In genomic region chr21:17491716-17492414, GRCh38 we compare ENCODE assay signal across 8 cellular contexts. TPM values are rescaled to one million over a fixed set of nuclear protein-coding genes. Genes with fewer than 3 reads are reported as not detected.
DNase-seq lines count a peak whose midpoint lies in the region; ATAC-seq and TF ChIP-seq lines count a peak whose summit lies in the region.

No MANE protein-coding gene starts in this region.

- H2BK15ac ChIP-seq in IMR-90 (ENCODE audit: low read depth, low read length) = peak overlapping the region; percentile 68; the same call in 2 of the 3 replicates

- H3K4me2 ChIP-seq in IMR-90 (ENCODE audit: low read depth, low read length) = peak overlapping the region; percentile 65

- TF ChIP-seq POLR2A in IMR-90 (IDR thresholded peaks at IDR 0.05; ENCODE audit: low read depth, low read length) (no peak), adrenal gland (IDR thresholded peaks at IDR 0.05) (no peak)

- H3K27me3 Mint-ChIP-seq in naive thymus-derived CD4-positive, alpha-beta T cell = peaks cover 0 to 30% (median 21%) of the 10 kb centered on the region in 5 donors
- H3K27me3 Mint-ChIP-seq in glutamatergic neuron (ENCODE audit: unreplicated experiment) = peaks cover 1% of the 10 kb centered on the region
- peaks cover 7% of the 10 kb centered on the region for H3K27me3 Mint-ChIP-seq in CD8-positive, alpha-beta T cell (ENCODE audit: low read depth)

- peaks cover 0 to 6% (median 0%) of the 10 kb centered on the region in 5 donors for H3K36me3 Mint-ChIP-seq in naive thymus-derived CD4-positive, alpha-beta T cell
- H3K36me3 Mint-ChIP-seq in glutamatergic neuron (ENCODE audit: unreplicated experiment) = no peaks in the 10 kb centered on the region
- H3K36me3 Mint-ChIP-seq in CD8-positive, alpha-beta T cell = no peaks in the 10 kb centered on the region

- H3K4me3 ChIP-seq in IMR-90 (ENCODE audit: insufficient read depth, low read depth, low read length) (no peak overlapping the region), adrenal gland (no peak overlapping the region)
- H3K4me3 ChIP-seq in naive thymus-derived CD4-positive, alpha-beta T cell (ENCODE audit: low read length) = no peak overlapping the region
- no peak overlapping the region for H3K4me3 ChIP-seq in CD8-positive, alpha-beta T cell (ENCODE audit: low read depth, low read length)

- in situ Hi-C loops in IMR-90 (cut with MboI; ENCODE audit: low sequenced_read_pairs) = no loop called here

- WGBS in IMR-90 (ENCODE audit: extremely low coverage in 2 of 2, insufficient read length in 1 of 2), 2 experiments = no CpG with 5 or more reads among the region's 7 CpGs
- WGBS in adrenal gland, 4 donors = 51 to 60% (median 58%) methylated on average over 7 of the region's 7 CpGs

- H3K4me1 Mint-ChIP-seq in naive thymus-derived CD4-positive, alpha-beta T cell = peaks cover 0 to 19% (median 0%) of the 10 kb centered on the region in 7 donors
- no peaks in the 10 kb centered on the region for H3K4me1 Mint-ChIP-seq in glutamatergic neuron (ENCODE audit: low read depth, unreplicated experiment)
- H3K4me1 Mint-ChIP-seq in CD8-positive, alpha-beta T cell (ENCODE audit: low read depth) = no peaks in the 10 kb centered on the region

- peak overlapping the region; percentile 82 for H2BK120ac ChIP-seq in IMR-90 (ENCODE audit: low read depth, low read length)

- peak overlapping the region; percentile 36 to 58; a peak in 3 of 4 replicates for H4K8ac ChIP-seq in IMR-90 (ENCODE audit: low read depth in 2 of 2, low read length in 2 of 2)

- H4K20me1 ChIP-seq in IMR-90 (ENCODE audit: insufficient read depth, low read length) = 0 out of 2 replicates have a peak, but pooled peaks cover 4% of the 10 kb centered on the region

- peak overlapping the region; percentile 89 for H2BK5ac ChIP-seq in IMR-90 (ENCODE audit: low read depth, low read length, poor library complexity, severe bottlenecking)

- POLR2A ChIA-PET in IMR-90 (lab: Charles Lee; ENCODE audit: unreplicated experiment) = interaction anchor here (0.7 kb wide), 1 partner anchor 50 kb away, joined by 3 read pairs; no protein-coding TSS in a partner anchor
- POLR2A ChIA-PET in naive thymus-derived CD4-positive, alpha-beta T cell (lab: Charles Lee) = no interaction called here
- POLR2A ChIA-PET in CD8-positive, alpha-beta T cell (lab: Charles Lee) = no interaction called here

- peak overlapping the region; percentile 82 for H3K23ac ChIP-seq in IMR-90 (ENCODE audit: low read depth, low read length)

- TF ChIP-seq CTCF in IMR-90 (conservative IDR thresholded peaks at IDR 0.05; ENCODE audit: low read depth, low read length) (no peak), adrenal gland (IDR thresholded peaks at IDR 0.05) (no peak), glutamatergic neuron (IDR thresholded peaks at IDR 0.05; ENCODE audit: partially characterized antibody, unreplicated experiment) (no peak)
- no peak for TF ChIP-seq CTCF in CD8-positive, alpha-beta T cell (IDR thresholded peaks at IDR 0.05)

- H3K79me1 ChIP-seq in IMR-90 (ENCODE audit: low read depth in 1 of 2, low read length in 2 of 2) = no peaks in the 10 kb centered on the region

- H2AFZ ChIP-seq in IMR-90 (replicated peaks; ENCODE audit: low read length, poor library complexity) = no peak overlapping the region

- DNase-seq in ELR (ENCODE audit: low read depth) = peak; percentile 97
- peak; percentile 99 for DNase-seq in IMR-90
- peak in 6 of 7 donors; percentile 26 to 67 (median 54) for DNase-seq in adrenal gland
- DNase-seq in naive thymus-derived CD4-positive, alpha-beta T cell = no peak
- DNase-seq in glutamatergic neuron = no peak
- no peak for DNase-seq in CD8-positive, alpha-beta T cell

- ATAC-seq in IMR-90 (ENCODE audit: low read depth) (peak; percentile 92), HG02588 (IDR thresholded peaks at IDR 0.05; ENCODE audit: unreplicated experiment) (no peak), GM18858 (IDR thresholded peaks at IDR 0.05; ENCODE audit: unreplicated experiment) (no peak)
- peak; percentile 24 for ATAC-seq in naive thymus-derived CD4-positive, alpha-beta T cell
- ATAC-seq in CD8-positive, alpha-beta T cell = no peak

- no peak overlapping the region for H3K4me3 Mint-ChIP-seq in naive thymus-derived CD4-positive, alpha-beta T cell
- no peak overlapping the region for H3K4me3 Mint-ChIP-seq in glutamatergic neuron (ENCODE audit: unreplicated experiment)
- no peak overlapping the region for H3K4me3 Mint-ChIP-seq in CD8-positive, alpha-beta T cell

- H3K18ac ChIP-seq in IMR-90 (ENCODE audit: low read depth, low read length) = peak overlapping the region; percentile 14

- H3K27ac Mint-ChIP-seq in naive thymus-derived CD4-positive, alpha-beta T cell = no peak overlapping the region
- H3K27ac Mint-ChIP-seq in glutamatergic neuron (ENCODE audit: unreplicated experiment) = no peak overlapping the region
- H3K27ac Mint-ChIP-seq in CD8-positive, alpha-beta T cell = no peak overlapping the region

- no TSS peak for BruUV-seq in IMR-90 (replicated peaks; lab: Mats Ljungman, UMichigan)

- peak overlapping the region; percentile 31; the same call in 1 of the 2 replicates for H3K56ac ChIP-seq in IMR-90 (ENCODE audit: extremely low read depth, insufficient read depth, low read length)

- H3K27ac ChIP-seq in IMR-90 (ENCODE audit: insufficient read depth, low read length) (peak overlapping the region; percentile 22), adrenal gland (no peak overlapping the region)
- H3K27ac ChIP-seq in naive thymus-derived CD4-positive, alpha-beta T cell (ENCODE audit: low read depth, low read length) = no peak overlapping the region
- H3K27ac ChIP-seq in CD8-positive, alpha-beta T cell (ENCODE audit: low read depth, low read length) = no peak overlapping the region

- H3K36me3 ChIP-seq in IMR-90 (ENCODE audit: control insufficient read depth, insufficient read depth, low read length) = no peaks in the 10 kb centered on the region
- no peaks in the 10 kb centered on the region for H3K36me3 ChIP-seq in adrenal gland (replicated peaks in 1 of 2)
- no peaks in the 10 kb centered on the region for H3K36me3 ChIP-seq in naive thymus-derived CD4-positive, alpha-beta T cell (ENCODE audit: control insufficient read depth in 2 of 3, insufficient read depth in 3 of 3, low read length in 3 of 3)
- H3K36me3 ChIP-seq in CD8-positive, alpha-beta T cell (ENCODE audit: insufficient read depth, low read length) = no peaks in the 10 kb centered on the region

- H3K9me1 ChIP-seq in IMR-90 (ENCODE audit: insufficient read depth, low read length) = peaks cover 3% of the 10 kb centered on the region; the same call in 1 of the 2 replicates

- peak overlapping the region; percentile 46; the same call in 1 of the 2 replicates for H4K91ac ChIP-seq in IMR-90 (ENCODE audit: insufficient read depth, low read depth, low read length)

- H3K9me3 ChIP-seq in IMR-90 (ENCODE audit: control insufficient read depth, insufficient read depth, low read length) = no peaks in the 10 kb centered on the region
- H3K9me3 ChIP-seq in adrenal gland (replicated peaks in 1 of 3) = no peaks in the 10 kb centered on the region
- H3K9me3 ChIP-seq in naive thymus-derived CD4-positive, alpha-beta T cell (ENCODE audit: control insufficient read depth in 2 of 3, low read length in 3 of 3) = no peaks in the 10 kb centered on the region
- no peaks in the 10 kb centered on the region for H3K9me3 ChIP-seq in CD8-positive, alpha-beta T cell (ENCODE audit: low read length)

- no peak for TF ChIP-seq RAD21 in IMR-90 (IDR thresholded peaks at IDR 0.05; ENCODE audit: low read length)

- no peak overlapping the region for H2AK9ac ChIP-seq in IMR-90 (replicated peaks; ENCODE audit: low read depth, low read length, poor library complexity)

- H2BK20ac ChIP-seq in IMR-90 (ENCODE audit: low read depth, low read length) = peak overlapping the region; percentile 70

- H3K4me1 ChIP-seq in IMR-90 (ENCODE audit: control insufficient read depth, insufficient read depth, low read length) (peaks cover 10% of the 10 kb centered on the region), adrenal gland (replicated peaks in 1 of 2) (peaks cover 0 to 7% of the 10 kb centered on the region in 2 donors)
- no peaks in the 10 kb centered on the region for H3K4me1 ChIP-seq in naive thymus-derived CD4-positive, alpha-beta T cell (ENCODE audit: control insufficient read depth in 2 of 2, insufficient read depth in 2 of 2, low read length in 2 of 2)
- no peaks in the 10 kb centered on the region for H3K4me1 ChIP-seq in CD8-positive, alpha-beta T cell (ENCODE audit: insufficient read depth, low read length)

- dilution Hi-C loops in IMR-90 (cut with HindIII; ENCODE audit: low sequenced_read_pairs, unreplicated experiment) = no loop called here

- H2AK5ac ChIP-seq in IMR-90 (ENCODE audit: low read depth, low read length) = peak overlapping the region; percentile 79

- H3K9me3 Mint-ChIP-seq in naive thymus-derived CD4-positive, alpha-beta T cell = peaks cover 0 to 3% (median 0%) of the 10 kb centered on the region in 11 donors
- peaks cover under 1% of the 10 kb centered on the region for H3K9me3 Mint-ChIP-seq in glutamatergic neuron (ENCODE audit: unreplicated experiment)
- no peaks in the 10 kb centered on the region for H3K9me3 Mint-ChIP-seq in CD8-positive, alpha-beta T cell

- peak overlapping the region; percentile 41 for H4K5ac ChIP-seq in IMR-90 (ENCODE audit: low read depth, low read length)

- no peaks in the 10 kb centered on the region for H3K27me3 ChIP-seq in IMR-90 (ENCODE audit: control insufficient read depth, insufficient read depth, low read length)
- H3K27me3 ChIP-seq in adrenal gland = no peaks in the 10 kb centered on the region
- no peaks in the 10 kb centered on the region for H3K27me3 ChIP-seq in naive thymus-derived CD4-positive, alpha-beta T cell (ENCODE audit: control insufficient read depth in 2 of 2, insufficient read depth in 2 of 2, low read length in 2 of 2)
- H3K27me3 ChIP-seq in CD8-positive, alpha-beta T cell (ENCODE audit: insufficient read depth, low read length) = no peaks in the 10 kb centered on the region

- H3K9ac ChIP-seq in IMR-90 (ENCODE audit: low read depth, low read length) = no peak overlapping the region; the same call in 1 of the 2 replicates

- H3K4ac ChIP-seq in IMR-90 (ENCODE audit: low read depth, low read length) = peak overlapping the region; percentile 59

- CTCF ChIA-PET in IMR-90 (lab: Yijun Ruan, JAX) = no interaction called here
- CTCF ChIA-PET in naive thymus-derived CD4-positive, alpha-beta T cell (lab: Charles Lee) = interaction anchor here (0.5 kb wide), 1 partner anchor 88 kb away, joined by 4 read pairs; no protein-coding TSS in a partner anchor
- CTCF ChIA-PET in CD8-positive, alpha-beta T cell (lab: Charles Lee) = no interaction called here

- intact Hi-C loops in IMR-90 (cut with micrococcal nuclease) = loop anchor here (10.0 kb wide), 1 partner anchor 353 kb away; no protein-coding TSS in a partner anchor
- intact Hi-C loops in adrenal gland (cut with DNase I) = no loop called here
- intact Hi-C loops in naive thymus-derived CD4-positive, alpha-beta T cell (cut with micrococcal nuclease) = loop anchor here in 1 of 2 donors (2.0 kb wide), 1 partner anchor 21 kb away; the partner anchor contains the start of gene CXADR
- intact Hi-C loops in CD8-positive, alpha-beta T cell (cut with DNase I, micrococcal nuclease) = no loop called here

- H3K14ac ChIP-seq in IMR-90 (replicated peaks; ENCODE audit: low read depth, low read length) = peak overlapping the region; percentile 62

RNA-seq across cellular contexts. Expression of gene CXADR, which starts 21.0 kb away (rescaled TPM):
- total RNA-seq in IMR-90 (2012; rRNA removed) = 0.83 and 1.1 TPM in 2 replicates
- polyA plus RNA-seq in IMR-90 (2012; rRNA removed) = 0.21 and 0.26 TPM in 2 replicates
- polyA plus RNA-seq in IMR-90 (2012; cell fraction: cytosol; rRNA removed) = 0.09 TPM in 2 replicates
- polyA plus RNA-seq in IMR-90 (2012; cell fraction: nucleus; rRNA removed; ENCODE audit: low replicate concordance) = 0.02 and 0.08 TPM in 2 replicates
- 10 to 100 TPM in 5 of 8 donors, 1 to 10 TPM in 3; 3.1 to 25.2 (median 11.5) TPM for total RNA-seq in adrenal gland
- 10 to 100 TPM in 1 of 3 donors, 1 to 10 TPM in 2; 1.5 to 12.1 (median 2.3) TPM for polyA plus RNA-seq in adrenal gland
- 1 to 10 TPM in 1 of 5 experiments, under 1 TPM in 4; 0.12 to 1.8 (median 0.51) TPM for total RNA-seq in naive thymus-derived CD4-positive, alpha-beta T cell
- polyA plus RNA-seq in naive thymus-derived CD4-positive, alpha-beta T cell = 1 to 10 TPM; 1.5 to 2.4 TPM
- 54.9 TPM for total RNA-seq in glutamatergic neuron (ENCODE audit: unreplicated experiment)
- 1 to 10 TPM in 1 of 2 experiments, under 1 TPM in 1; 0.69 to 1.0 TPM for total RNA-seq in CD8-positive, alpha-beta T cell

Comparison
In these comparisons a context has a peak if more than half of its experiments do, and no peak if none do; other contexts are left out.
1. DNase-seq: peak in ELR (single experiment), IMR-90 (single experiment) and adrenal gland (6 of 7); none in naive thymus-derived CD4-positive, alpha-beta T cell (0 of 9), glutamatergic neuron (single experiment) and CD8-positive, alpha-beta T cell (0 of 7).
2. ATAC-seq: peak in IMR-90 (single experiment) and naive thymus-derived CD4-positive, alpha-beta T cell (single experiment); none in HG02588 (single experiment), GM18858 (single experiment) and CD8-positive, alpha-beta T cell (single experiment).